ENCODE assay signal across 13 cellular contexts in the genomic region with DNA sequence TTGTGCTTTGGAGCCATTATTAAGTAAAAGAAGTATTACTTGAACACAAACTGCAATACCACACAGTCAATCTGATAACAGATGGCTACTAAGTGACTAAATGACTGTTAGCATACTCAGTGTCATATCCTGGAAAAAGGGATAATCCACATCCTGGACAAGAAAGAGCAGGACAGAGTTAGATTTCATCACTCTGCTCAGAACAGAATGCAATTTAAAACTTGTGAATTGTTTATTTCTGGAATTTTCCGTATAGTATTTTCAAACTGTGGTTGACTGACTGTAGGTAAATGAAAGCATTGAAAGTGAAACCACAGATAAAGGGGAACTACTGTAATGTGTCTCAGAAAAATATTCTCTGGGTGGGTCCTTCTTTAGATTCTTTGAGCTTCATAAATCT.
DNase-seq lines count a peak whose midpoint lies in the region; ATAC-seq, FAIRE-seq and TF ChIP-seq lines count a peak whose summit lies in the region.
"Had no signal": no experiment of that assay in that cellular context is flagged by ENCODE, and none has a peak within 500 bp of the region (broad histone marks: within the 10 kb centered on the region; RNA-seq: fewer than 3 reads in every experiment).

No MANE protein-coding gene starts in this region.

- no peaks in the 10 kb centered on the region for H3K4me1 ChIP-seq in uterus
- H3K4me1 ChIP-seq: adrenal gland, SJCRH30 had no signal

- peaks cover 17 to 18% (median 18%) of the 10 kb centered on the region in 3 donors for H3K4me1 Mint-ChIP-seq in IgD-negative memory B cell
- no peaks in the 10 kb centered on the region for H3K4me1 Mint-ChIP-seq in type B pancreatic cell (ENCODE audit: unreplicated experiment)

- H3K36me3 ChIP-seq in uterus = peaks cover 0 to 4% of the 10 kb centered on the region in 2 donors
- H3K36me3 ChIP-seq: adrenal gland, SJCRH30 had no signal

- peak overlapping the region in 1 of 3 donors; percentile 81 for H3K27ac Mint-ChIP-seq in IgD-negative memory B cell
- H3K27ac Mint-ChIP-seq in type B pancreatic cell = no peak overlapping the region
- H3K27ac Mint-ChIP-seq: activated CD8-positive, alpha-beta T cell treated with anti-CD3 and anti-CD28 coated beads, Interleukin-2, amount 10 ng/mL, durations not matched to agents 7 days and 5 days; naive thymus-derived CD4-positive, alpha-beta T cell had no signal

- H3K4me3 Mint-ChIP-seq in IgD-negative memory B cell (peak overlapping the region in 3 of 4 donors; percentile 16 to 93 (median 72)), type B pancreatic cell (no peak overlapping the region)
- H3K4me3 Mint-ChIP-seq: activated CD8-positive, alpha-beta T cell treated with anti-CD3 and anti-CD28 coated beads, Interleukin-2, amount 10 ng/mL, durations not matched to agents 7 days and 5 days; naive thymus-derived CD4-positive, alpha-beta T cell had no signal

- DNase-seq in GM12892 (ENCODE audit: insufficient read length) (no peak), NCI-H1436 (lab: John Stamatoyannopoulos, UW) (no peak), uterus (no peak), iPS-NIHi11 (ENCODE audit: low spot score) (no peak), type B pancreatic cell (ENCODE audit: extremely low spot score, unreplicated experiment) (no peak)
- DNase-seq: activated CD8-positive, alpha-beta T cell treated with anti-CD3 and anti-CD28 coated beads, Interleukin-2, amount 10 ng/mL, durations not matched to agents 7 days and 5 days; adrenal gland; GF-D8; naive thymus-derived CD4-positive, alpha-beta T cell; SJCRH30 had no signal

- no peak overlapping the region for H3K27ac ChIP-seq in uterus
- H3K27ac ChIP-seq: adrenal gland, SJCRH30 had no signal

- H3K9me3 ChIP-seq in uterus = peaks cover 0 to 12% of the 10 kb centered on the region in 2 donors

- TF ChIP-seq CTCF in uterus (IDR thresholded peaks at IDR 0.05) (no peak), type B pancreatic cell (conservative IDR thresholded peaks at IDR 0.05) (no peak)

- H3K4me3 ChIP-seq in uterus = no peak overlapping the region
- H3K4me3 ChIP-seq: adrenal gland, SJCRH30 had no signal

- H3K36me3 Mint-ChIP-seq in IgD-negative memory B cell (peaks cover 9% of the 10 kb centered on the region), type B pancreatic cell (no peaks in the 10 kb centered on the region)

- intact Hi-C loops in uterus (cut with DNase I; ENCODE audit: low total_unique reads) = no loop called here

- no peaks in the 10 kb centered on the region for H3K27me3 Mint-ChIP-seq in IgD-negative memory B cell
- no peaks in the 10 kb centered on the region for H3K27me3 Mint-ChIP-seq in type B pancreatic cell
- H3K27me3 Mint-ChIP-seq: naive thymus-derived CD4-positive, alpha-beta T cell had no signal

- peak; percentile 76 for FAIRE-seq in GM12892 (lab: Jason Lieb, UNC)

- peak; percentile 98 for ATAC-seq in GM19455 (IDR thresholded peaks at IDR 0.05; ENCODE audit: unreplicated experiment)
- ATAC-seq in HG02938 (IDR thresholded peaks at IDR 0.05; ENCODE audit: unreplicated experiment) = peak; percentile 94
- ATAC-seq: activated CD8-positive, alpha-beta T cell treated with anti-CD3 and anti-CD28 coated beads, Interleukin-2, amount 10 ng/mL, durations not matched to agents 7 days and 5 days; naive thymus-derived CD4-positive, alpha-beta T cell had no signal

- H3K9me3 Mint-ChIP-seq in IgD-negative memory B cell (peaks cover 0 to 6% (median 5%) of the 10 kb centered on the region in 3 donors), type B pancreatic cell (no peaks in the 10 kb centered on the region)

- no peaks in the 10 kb centered on the region for H3K27me3 ChIP-seq in uterus
- H3K27me3 ChIP-seq: adrenal gland had no signal

- TF ChIP-seq POLR2A in GM12892 (IDR thresholded peaks at IDR 0.05; ENCODE audit: low read depth, low read length) (no peak), uterus (IDR thresholded peaks at IDR 0.05) (no peak)
